25 cellular contexts compared by ENCODE assay signal in genomic region chr3:123802007-123802630, GRCh38.
"Had no signal": no experiment of that assay in that cellular context is flagged by ENCODE, and none has a peak within 500 bp of the region (broad histone marks: within the 10 kb centered on the region; RNA-seq: fewer than 3 reads in every experiment).

No MANE protein-coding gene starts in this region.

- H3K36me3 Mint-ChIP-seq: activated CD4-positive, alpha-beta memory T cell treated with anti-CD3 and anti-CD28 coated beads for 36 hours; activated naive CD8-positive, alpha-beta T cell; T-cell had no signal

- H3K27ac Mint-ChIP-seq: activated CD4-positive, alpha-beta memory T cell treated with anti-CD3 and anti-CD28 coated beads for 36 hours; activated CD4-positive, alpha-beta T cell treated with anti-CD3 and anti-CD28 coated beads, Interleukin-2, amount 10 ng/mL, durations not matched to agents 7 days and 5 days; activated naive CD4-positive, alpha-beta T cell treated with anti-CD3 and anti-CD28 coated beads for 36 hours; activated naive CD8-positive, alpha-beta T cell; activated T-helper 17 cell treated with anti-CD3 and anti-CD28 coated beads, Interleukin-2, amount 50 U/mL, for 72 hours; T-cell had no signal

- H3K27me3 Mint-ChIP-seq: activated CD4-positive, alpha-beta memory T cell treated with anti-CD3 and anti-CD28 coated beads for 36 hours; activated CD4-positive, alpha-beta T cell treated with anti-CD3 and anti-CD28 coated beads, Interleukin-2, amount 10 ng/mL, durations not matched to agents 7 days and 5 days; activated naive CD8-positive, alpha-beta T cell had no signal

- ATAC-seq: activated T-helper 17 cell treated with anti-CD3 and anti-CD28 coated beads, Interleukin-2, amount 50 U/mL, for 72 hours; PC-3; T-cell had no signal

- H3K4me3 Mint-ChIP-seq: activated CD4-positive, alpha-beta memory T cell treated with anti-CD3 and anti-CD28 coated beads for 36 hours; activated CD4-positive, alpha-beta T cell treated with anti-CD3 and anti-CD28 coated beads, Interleukin-2, amount 10 ng/mL, durations not matched to agents 7 days and 5 days; activated naive CD4-positive, alpha-beta T cell treated with anti-CD3 and anti-CD28 coated beads for 36 hours; activated naive CD8-positive, alpha-beta T cell; activated T-helper 17 cell treated with anti-CD3 and anti-CD28 coated beads, Interleukin-2, amount 50 U/mL, for 72 hours; T-cell had no signal

- H3K27ac ChIP-seq: brain microvascular endothelial cell, VCaP had no signal

- H3K27me3 ChIP-seq: brain microvascular endothelial cell had no signal

- H3K36me3 ChIP-seq: brain microvascular endothelial cell had no signal

- H3K9me3 Mint-ChIP-seq: activated CD4-positive, alpha-beta memory T cell treated with anti-CD3 and anti-CD28 coated beads for 36 hours; activated CD4-positive, alpha-beta T cell treated with anti-CD3 and anti-CD28 coated beads, Interleukin-2, amount 10 ng/mL, durations not matched to agents 7 days and 5 days; activated naive CD4-positive, alpha-beta T cell treated with anti-CD3 and anti-CD28 coated beads for 36 hours; activated T-helper 17 cell treated with anti-CD3 and anti-CD28 coated beads, Interleukin-2, amount 50 U/mL, for 72 hours; T-cell had no signal

- H3K4me1 Mint-ChIP-seq: activated CD4-positive, alpha-beta T cell treated with anti-CD3 and anti-CD28 coated beads, Interleukin-2, amount 10 ng/mL, durations not matched to agents 7 days and 5 days; activated T-helper 17 cell treated with anti-CD3 and anti-CD28 coated beads, Interleukin-2, amount 50 U/mL, for 72 hours; T-cell had no signal

- DNase-seq: activated CD4-positive, alpha-beta memory T cell treated with anti-CD3 and anti-CD28 coated beads for 36 hours; activated CD4-positive, alpha-beta T cell treated with anti-CD3 and anti-CD28 coated beads, Interleukin-2, amount 10 ng/mL, durations not matched to agents 7 days and 5 days; activated CD4-positive, CD25-positive, alpha-beta regulatory T cell; activated CD8-positive, alpha-beta memory T cell treated with anti-CD3 and anti-CD28 coated beads for 24 hours; activated gamma-delta T cell; activated naive CD4-positive, alpha-beta T cell treated with anti-CD3 and anti-CD28 coated beads for 36 hours; activated T-cell treated with anti-CD3 and anti-CD28 coated beads for 4 hours; activated T-cell treated with anti-CD3 and anti-CD28 coated beads, Interleukin-2, amount 50 U/mL, for 48 hours; amygdala; brain microvascular endothelial cell; Kasumi-1; KBM-7; NCI-H1105 treated with DMSO at 0.1 percent for 48 hours; NCI-H1436 treated with DMSO at 0.1 percent for 48 hours; NCI-H187; NCI-H2081; NCI-H446; NCI-H524; PC-3; SHP77 treated with DMSO at 0.1 percent for 48 hours; T-cell; T1000 had no signal
